Comparison of ENCODE assay signal across 1 cellular context in the genomic region with DNA sequence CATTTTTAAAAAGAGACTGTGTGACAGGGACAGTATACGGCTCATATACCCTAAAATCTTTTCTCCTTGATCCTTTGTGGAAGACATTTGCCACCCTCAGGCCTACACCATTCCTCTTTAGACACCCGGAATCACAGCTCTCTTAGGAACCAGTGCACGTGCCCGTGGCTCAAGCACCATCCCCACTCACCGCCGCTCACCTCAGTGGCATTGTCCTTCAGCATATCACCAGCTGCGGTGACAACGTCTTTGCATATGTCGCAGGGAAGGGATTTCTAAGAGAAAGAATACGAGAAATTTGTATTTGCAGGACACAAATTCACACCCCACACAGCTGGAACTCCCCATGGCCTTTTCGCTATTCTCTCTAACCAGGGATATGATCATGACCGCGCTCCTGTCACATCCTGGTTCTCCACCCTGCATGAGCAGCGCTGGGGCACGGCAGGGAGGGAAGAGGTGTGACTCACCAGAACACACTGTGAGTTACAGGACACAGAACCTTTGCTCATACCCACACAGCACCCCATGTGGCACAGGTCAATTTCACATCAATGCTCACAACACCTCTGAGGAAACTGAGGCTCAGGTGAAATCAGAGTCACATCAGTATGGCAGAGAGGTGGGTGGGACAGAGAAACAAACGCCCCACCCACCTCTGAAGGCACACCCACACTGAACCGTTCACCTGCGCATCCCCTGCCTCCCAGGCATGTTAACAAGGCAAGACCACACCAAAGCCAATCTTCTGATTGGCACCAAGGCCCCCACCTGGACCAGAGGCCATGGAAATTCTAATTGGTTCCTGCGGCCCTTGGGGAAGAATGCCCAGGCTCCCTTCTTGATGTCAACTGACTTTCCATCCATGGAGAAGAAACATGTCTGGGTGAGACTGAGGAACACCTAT.
TF ChIP-seq lines count a peak whose summit lies in the region.

No MANE protein-coding gene starts in this region.

TF ChIP-seq in H1, 55 proteins besides CTCF, POLR2A, EP300 and RAD21:
- TF ChIP-seq CEBPB (IDR thresholded peaks at IDR 0.05; ENCODE audit: low read depth, low read length) (no peak), BRCA1 (IDR thresholded peaks at IDR 0.05; ENCODE audit: low read depth, low read length) (no peak), RFX5 (IDR thresholded peaks at IDR 0.05; ENCODE audit: borderline replicate concordance, low read depth, low read length) (no peak), SIX5 (IDR thresholded peaks at IDR 0.05; ENCODE audit: low read depth, low read length) (no peak), POU5F1 (IDR thresholded peaks at IDR 0.05; ENCODE audit: low read depth, low read length) (no peak), RNF2 (IDR thresholded peaks at IDR 0.05; ENCODE audit: borderline replicate concordance, low read depth, low read length, missing control alignments, poor library complexity, severe bottlenecking) (no peak), EGR1 (IDR thresholded peaks at IDR 0.05; ENCODE audit: borderline replicate concordance, low read depth, low read length) (no peak), EZH2 (IDR thresholded peaks at IDR 0.05; ENCODE audit: low read depth, low read length, severe bottlenecking) (no peak), SAP30 (IDR thresholded peaks at IDR 0.05; ENCODE audit: insufficient read depth, insufficient replicate concordance, low read length) (no peak), CREB1 (IDR thresholded peaks at IDR 0.05) (no peak), RXRA (IDR thresholded peaks at IDR 0.05; ENCODE audit: insufficient read depth, low read depth, low read length) (no peak)
- TF ChIP-seq, protein P1, sequence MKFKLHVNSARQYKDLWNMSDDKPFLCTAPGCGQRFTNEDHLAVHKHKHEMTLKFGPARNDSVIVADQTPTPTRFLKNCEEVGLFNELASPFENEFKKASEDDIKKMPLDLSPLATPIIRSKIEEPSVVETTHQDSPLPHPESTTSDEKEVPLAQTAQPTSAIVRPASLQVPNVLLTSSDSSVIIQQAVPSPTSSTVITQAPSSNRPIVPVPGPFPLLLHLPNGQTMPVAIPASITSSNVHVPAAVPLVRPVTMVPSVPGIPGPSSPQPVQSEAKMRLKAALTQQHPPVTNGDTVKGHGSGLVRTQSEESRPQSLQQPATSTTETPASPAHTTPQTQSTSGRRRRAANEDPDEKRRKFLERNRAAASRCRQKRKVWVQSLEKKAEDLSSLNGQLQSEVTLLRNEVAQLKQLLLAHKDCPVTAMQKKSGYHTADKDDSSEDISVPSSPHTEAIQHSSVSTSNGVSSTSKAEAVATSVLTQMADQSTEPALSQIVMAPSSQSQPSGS (IDR thresholded peaks at IDR 0.05; ENCODE audit: low read length), result no peak
